In the genomic region with DNA sequence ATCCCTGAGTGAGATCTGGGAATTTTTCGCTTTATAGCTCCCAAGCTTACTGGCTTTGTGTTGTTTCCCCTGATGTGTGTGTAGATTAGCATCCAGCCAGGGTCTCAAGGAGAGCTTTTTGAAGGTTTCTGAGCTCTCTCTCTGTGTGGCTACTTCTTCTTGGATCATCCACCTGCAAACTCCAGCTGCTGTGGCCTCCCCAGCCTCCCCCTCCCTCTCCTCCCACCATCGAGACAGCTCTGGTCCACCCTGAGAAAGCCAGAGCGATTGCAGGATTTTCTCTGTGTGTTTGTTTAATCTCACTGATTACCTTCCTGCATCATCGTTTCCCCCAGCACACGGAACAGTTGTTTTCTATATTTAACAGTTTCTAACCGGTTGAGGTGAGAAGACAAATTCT, we compare ENCODE assay signal across 16 cellular contexts.
"Had no signal": no experiment of that assay in that cellular context is flagged by ENCODE, and none has a peak within 500 bp of the region (broad histone marks: within the 10 kb centered on the region; RNA-seq: fewer than 3 reads in every experiment).

No MANE protein-coding gene starts in this region.

- ATAC-seq: activated CD8-positive, alpha-beta T cell treated with anti-CD3 and anti-CD28 coated beads for 36 hours; activated T-helper 17 cell treated with anti-CD3 and anti-CD28 coated beads, Interleukin-2, amount 50 U/mL, for 72 hours; foreskin keratinocyte; left cardiac atrium; naive thymus-derived CD4-positive, alpha-beta T cell; stimulated activated naive CD8-positive, alpha-beta T cell treated with anti-CD3 and anti-CD28 coated beads, Interleukin-15, Interleukin-2, amounts not matched to agents 100 U/mL and 50 U/mL, for 24 hours had no signal

- DNase-seq: activated B cell treated with CpG ODN at 0.5 μM for 24 hours; activated CD4-positive, alpha-beta T cell treated with anti-CD3 and anti-CD28 coated beads for 48 hours; activated CD8-positive, alpha-beta T cell treated with anti-CD3 and anti-CD28 coated beads for 36 hours; activated naive CD4-positive, alpha-beta T cell; activated naive CD8-positive, alpha-beta T cell treated with anti-CD3 and anti-CD28 coated beads for 36 hours; activated T-cell treated with anti-CD3 and anti-CD28 coated beads, Interleukin-2, amount 50 U/mL, for 1 hour; amniotic stem cell; effector CD8-positive, alpha-beta T cell; foreskin keratinocyte; left cardiac atrium; mesendoderm; naive thymus-derived CD4-positive, alpha-beta T cell; stimulated activated CD4-positive, alpha-beta T cell treated with anti-CD3 and anti-CD28 coated beads, Interleukin-2, amount 100 ng/mL, for 24 hours; stimulated activated naive CD8-positive, alpha-beta T cell treated with anti-CD3 and anti-CD28 coated beads, Interleukin-15, Interleukin-2, amounts not matched to agents 100 U/mL and 50 U/mL, for 24 hours; substantia nigra had no signal
